In genomic region chr14:73058224-73058922, GRCh38 we compare ENCODE assay signal across 8 cellular contexts. TPM values are rescaled to one million over a fixed set of nuclear protein-coding genes. Genes with fewer than 3 reads are reported as not detected.
DNase-seq lines count a peak whose midpoint lies in the region; ATAC-seq, FAIRE-seq and TF ChIP-seq lines count a peak whose summit lies in the region.

Gene RBM25 (plus strand): TSS chr14:73058534. CDS start chr14:73071642, 13,108 bp downstream.

- H3K4me3 ChIP-seq in Caco-2 (ENCODE audit: low read depth, low read length) = peak within 1 kb of the TSS; percentile 67

- DNase-seq in Caco-2 = peak; percentile 97 to 98
- peak; percentile 100 for DNase-seq in HTR-8/SVneo (ENCODE audit: insufficient read length, low spot score)
- peak; percentile 96 to 99 for DNase-seq in NOMO-1 (lab: John Stamatoyannopoulos, UW; ENCODE audit: unreplicated experiment in 2 of 2)
- DNase-seq in effector memory CD8-positive, alpha-beta T cell = peak; percentile 93 to 97 (median 93)
- DNase-seq in lung microvascular endothelial cell (ENCODE audit: low read depth in 2 of 2) = peak; percentile 98 to 99
- peak; percentile 84 to 94 (median 88) for DNase-seq in stimulated activated CD4-positive, alpha-beta T cell treated with anti-CD3 and anti-CD28 coated beads, TNF-alpha, amount 100 ng/mL, for 48 hours (ENCODE audit: low read depth in 3 of 3)

- H3K36me3 ChIP-seq in Caco-2 (ENCODE audit: control insufficient read depth, insufficient read depth, low read length) = no peaks in the 10 kb centered on the region

- no TSS peak for BruUV-seq in Caco-2 (replicated peaks; lab: Mats Ljungman, UMichigan)

- TF ChIP-seq CTCF in Caco-2 (IDR thresholded peaks at IDR 0.05; ENCODE audit: insufficient read depth in 1 of 2, low read depth in 1 of 2, low read length in 1 of 2, severe bottlenecking in 1 of 2, unreplicated experiment in 1 of 2) = no peak

- H3K9me3 ChIP-seq in Caco-2 = no peaks in the 10 kb centered on the region

- no peaks in the 10 kb centered on the region for H3K9me3 Mint-ChIP-seq in Caco-2 (ENCODE audit: unreplicated experiment)
- H3K9me3 Mint-ChIP-seq in effector memory CD8-positive, alpha-beta T cell = no peaks in the 10 kb centered on the region

- H3K36me3 Mint-ChIP-seq in Caco-2 (ENCODE audit: insufficient read depth, unreplicated experiment) = peaks cover 24% of the 10 kb centered on the region
- peaks cover 21% of the 10 kb centered on the region for H3K36me3 Mint-ChIP-seq in effector memory CD8-positive, alpha-beta T cell (ENCODE audit: insufficient read depth)

- intact Hi-C loops in Caco-2 (cut with micrococcal nuclease; ENCODE audit: unreplicated experiment) = loop anchor here (1.0 kb wide), 1 partner anchor 31 kb away; the partner anchor contains the start of gene ZFYVE1

- peaks cover 12% of the 10 kb centered on the region; the same call in 1 of the 2 replicates for H3K4me1 ChIP-seq in Caco-2

- peak; percentile 100 for FAIRE-seq in HTR-8/SVneo (lab: Jason Lieb, UNC)

- POLR2A ChIA-PET in Caco-2 (lab: Charles Lee) = interaction anchor here (0.5 to 2.7 kb wide), 8 partner anchors 8 to 512 kb away, joined by 3 to 35 read pairs (median 4); partner anchors contain the start of genes PSEN1 and ZFYVE1
- POLR2A ChIA-PET in activated CD8-positive, alpha-beta memory T cell treated with anti-CD3 and anti-CD28 coated beads for 36 hours (lab: Charles Lee) = interaction anchor here (0.8 to 2.3 kb wide), 8 partner anchors 9 to 409 kb away, joined by 3 to 16 read pairs (median 4); partner anchors contain the start of genes NUMB, PSEN1 and ZFYVE1

- H3K27ac Mint-ChIP-seq in Caco-2 (ENCODE audit: unreplicated experiment) = no peak within 1 kb of the TSS
- no peak within 1 kb of the TSS for H3K27ac Mint-ChIP-seq in effector memory CD8-positive, alpha-beta T cell

- no peaks in the 10 kb centered on the region for H3K4me1 Mint-ChIP-seq in Caco-2 (ENCODE audit: low read depth, unreplicated experiment)
- H3K4me1 Mint-ChIP-seq in effector memory CD8-positive, alpha-beta T cell (ENCODE audit: low read depth in 2 of 2) = peaks cover 20 to 30% of the 10 kb centered on the region in 2 donors

- CTCF ChIA-PET in Caco-2 (lab: Charles Lee) = interaction anchor here (1.0 kb wide), 1 partner anchor 32 kb away, joined by 5 read pairs; the partner anchor contains the start of gene ZFYVE1
- CTCF ChIA-PET in activated CD8-positive, alpha-beta memory T cell treated with anti-CD3 and anti-CD28 coated beads for 36 hours (lab: Charles Lee) = interaction anchor here (1.1 to 1.2 kb wide), 2 partner anchors 12 to 40 kb away, joined by 3 read pairs; no protein-coding TSS in a partner anchor

- H3K4me3 Mint-ChIP-seq in Caco-2 (ENCODE audit: unreplicated experiment) = no peak within 1 kb of the TSS
- no peak within 1 kb of the TSS for H3K4me3 Mint-ChIP-seq in effector memory CD8-positive, alpha-beta T cell

- H3K27me3 Mint-ChIP-seq in Caco-2 (ENCODE audit: insufficient read depth, unreplicated experiment) = no peaks in the 10 kb centered on the region
- H3K27me3 Mint-ChIP-seq in effector memory CD8-positive, alpha-beta T cell = no peaks in the 10 kb centered on the region

- H3K27me3 ChIP-seq in Caco-2 (replicated peaks; ENCODE audit: control insufficient read depth, insufficient read depth, low read length) = no peaks in the 10 kb centered on the region

- ATAC-seq in GM21381 (IDR thresholded peaks at IDR 0.05; ENCODE audit: unreplicated experiment) = peak; percentile 90
- ATAC-seq in effector memory CD8-positive, alpha-beta T cell (replicated peaks) = peak; percentile 93

RNA-seq across cellular contexts. Expression of gene RBM25, which starts in this region (rescaled TPM):
- total RNA-seq in Caco-2 (2022) (89.3 and 98.8 TPM in 2 replicates), lung microvascular endothelial cell (15.3 and 16.7 TPM in 2 replicates)
- total RNA-seq in activated CD8-positive, alpha-beta memory T cell treated with anti-CD3 and anti-CD28 coated beads for 36 hours = 10 to 100 TPM; 95.0 to 97.7 TPM

Comparison
In these comparisons a context has a peak if more than half of its experiments do, and no peak if none do; other contexts are left out.
1. Peak in every context shown above with its lines: DNase-seq, ATAC-seq and H3K4me3 ChIP-seq.